Comparison of ENCODE assay signal across 1 cellular context in genomic region chr2:33488178-33488690, GRCh38.
TF ChIP-seq lines count a peak whose summit lies in the region.

No MANE protein-coding gene starts in this region.

TF ChIP-seq in SK-N-SH, 30 proteins besides CTCF, POLR2A, EP300 and RAD21 (continued from another document):
- TF ChIP-seq PBX3 (IDR thresholded peaks at IDR 0.05), result no peak
- no peak for TF ChIP-seq JUND (IDR thresholded peaks at IDR 0.05)
- TF ChIP-seq REST (IDR thresholded peaks at IDR 0.05; ENCODE audit: low read depth, low read length), result no peak
